In the genomic region with DNA sequence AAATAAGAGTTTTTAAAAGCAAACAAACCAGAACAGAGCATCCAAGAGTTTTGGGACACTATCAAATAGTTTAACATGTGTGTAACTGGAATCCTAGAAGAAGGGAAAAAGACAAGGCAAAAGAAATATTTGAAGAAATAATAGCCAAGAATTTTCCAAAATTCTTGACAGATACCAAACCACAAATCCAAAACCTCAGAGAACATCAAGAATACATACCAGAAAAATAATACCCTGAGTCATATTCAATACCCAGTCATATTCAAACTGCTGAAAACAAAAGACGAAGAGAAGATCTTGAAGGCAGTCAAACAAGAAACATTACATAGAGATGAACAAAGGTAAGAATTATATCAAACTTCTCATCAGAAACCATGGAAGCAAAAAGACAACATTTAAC, we compare ENCODE assay signal across 20 cellular contexts. TPM values are rescaled to one million over a fixed set of nuclear protein-coding genes. Genes with fewer than 3 reads are reported as not detected.
DNase-seq lines count a peak whose midpoint lies in the region; FAIRE-seq and TF ChIP-seq lines count a peak whose summit lies in the region.
"Had no signal": no experiment of that assay in that cellular context is flagged by ENCODE, and none has a peak within 500 bp of the region (broad histone marks: within the 10 kb centered on the region; RNA-seq: fewer than 3 reads in every experiment).

No MANE protein-coding gene starts in this region.

- H3K9me3 Mint-ChIP-seq in MCF 10A (ENCODE audit: unreplicated experiment) (no peaks in the 10 kb centered on the region), chondrocyte (ENCODE audit: low read depth) (peaks cover 9% of the 10 kb centered on the region)
- H3K9me3 Mint-ChIP-seq: GM23338 had no signal

- no TSS peak for BruUV-seq in MCF 10A (replicated peaks; lab: Mats Ljungman, UMichigan)

- CTCF ChIA-PET in MCF 10A (lab: Yijun Ruan, JAX): no interaction called here

- TF ChIP-seq POLR2A in breast epithelium (IDR thresholded peaks at IDR 0.05) (no peak), spleen (IDR thresholded peaks at IDR 0.05) (no peak)

- H3K36me3 ChIP-seq in breast epithelium: no peaks in the 10 kb centered on the region
- H3K36me3 ChIP-seq in keratinocyte (ENCODE audit: control insufficient read depth in 2 of 2, extremely low read depth in 1 of 2, insufficient read depth in 2 of 2, low read length in 2 of 2): peaks cover 14 to 31% of the 10 kb centered on the region in 2 experiments
- peaks cover 0 to 43% (median 0%) of the 10 kb centered on the region in 6 donors for H3K36me3 ChIP-seq in spleen

- peaks cover 2% of the 10 kb centered on the region for H3K9me1 ChIP-seq in keratinocyte (ENCODE audit: control insufficient read depth, extremely low read depth, insufficient read depth, low read length)

- TF ChIP-seq CTCF in MCF 10A (IDR thresholded peaks at IDR 0.05; ENCODE audit: unreplicated experiment): no peak
- no peak for TF ChIP-seq CTCF in breast epithelium (IDR thresholded peaks at IDR 0.05)
- TF ChIP-seq CTCF in chondrocyte (IDR thresholded peaks at IDR 0.05): no peak
- TF ChIP-seq CTCF in keratinocyte (optimal IDR thresholded peaks at IDR 0.05 in 1 of 3, IDR thresholded peaks at IDR 0.05 in 1 of 3, conservative IDR thresholded peaks at IDR 0.05 in 1 of 3; ENCODE audit: extremely low read depth in 1 of 3, insufficient read depth in 2 of 3, low read length in 3 of 3): no peak
- TF ChIP-seq CTCF in spleen (IDR thresholded peaks at IDR 0.05 in 8 of 11, conservative IDR thresholded peaks at IDR 0.05 in 3 of 11): no peak

- H3K27me3 ChIP-seq in breast epithelium (no peaks in the 10 kb centered on the region), keratinocyte (ENCODE audit: control insufficient read depth, extremely low read depth, insufficient read depth, low read length) (no peaks in the 10 kb centered on the region), spleen (replicated peaks in 1 of 7) (no peaks in the 10 kb centered on the region)
- H3K27me3 ChIP-seq: BLaER1 treated with 17β-estradiol and CSF1 and Interleukin-3, amounts not matched to agents 10 nM and 100 nM had no signal

- intact Hi-C loops in MCF 10A (cut with micrococcal nuclease): loop anchor here (5.0 kb wide), 1 partner anchor 68 kb away; no protein-coding TSS in a partner anchor
- intact Hi-C loops in breast epithelium (cut with DNase I; ENCODE audit: low total_unique reads): no loop called here
- intact Hi-C loops in spleen (cut with DNase I; ENCODE audit: low total_unique reads): no loop called here

- DNase-seq in MCF 10A (ENCODE audit: unreplicated experiment) (no peak), breast epithelium (ENCODE audit: low spot score in 2 of 2) (no peak), chondrocyte (ENCODE audit: low spot score) (no peak), keratinocyte (ENCODE audit: low read depth, low spot score) (no peak), spleen (no peak), DMS79 treated with DMSO at 0.1 percent for 48 hours (lab: John Stamatoyannopoulos, UW) (no peak), NCI-H345 treated with DMSO at 0.1 percent for 48 hours (lab: John Stamatoyannopoulos, UW; ENCODE audit: unreplicated experiment) (no peak)
- DNase-seq in activated CD8-positive, alpha-beta memory T cell treated with anti-CD3 and anti-CD28 coated beads, Interleukin-2, amount 50 U/mL, for 4 hours: no peak
- DNase-seq: GF-D8; NCI-H1417 treated with DMSO at 0.1 percent for 48 hours; NCI-H1930; NCI-H2171; NCI-H446 treated with DMSO at 0.1 percent for 48 hours; NK-92 treated with Interleukin-12 subunit alpha and Interleukin-12 subunit beta, amount 100 ng/mL, for 24 hours; OCI-M1; SHP77 treated with DMSO at 0.1 percent for 48 hours had no signal

- H3K9ac ChIP-seq in keratinocyte (ENCODE audit: control insufficient read depth, extremely low read depth, insufficient read depth, low read length): no peak overlapping the region
- H3K9ac ChIP-seq: BLaER1 treated with 17β-estradiol and CSF1 and Interleukin-3, amounts not matched to agents 10 nM and 100 nM had no signal

- peaks cover 33% of the 10 kb centered on the region for H3K4me1 Mint-ChIP-seq in MCF 10A (ENCODE audit: insufficient read depth, unreplicated experiment)
- H3K4me1 Mint-ChIP-seq in chondrocyte (ENCODE audit: low read depth): peaks cover 46% of the 10 kb centered on the region
- H3K4me1 Mint-ChIP-seq: GM23338 had no signal

- dilution Hi-C loops in keratinocyte (cut with MboI; ENCODE audit: extremely low pct_ligation_motif_present, low sequenced_read_pairs): no loop called here

- H2AFZ ChIP-seq in keratinocyte (ENCODE audit: control insufficient read depth, low read length): no peak overlapping the region
- H2AFZ ChIP-seq: GM23338 had no signal

- H3K4me2 ChIP-seq in keratinocyte (ENCODE audit: control insufficient read depth, extremely low read depth, insufficient read depth, low read depth, low read length): peak overlapping the region; percentile 91
- H3K4me2 ChIP-seq: BLaER1 treated with 17β-estradiol and CSF1 and Interleukin-3, amounts not matched to agents 10 nM and 100 nM; GM23338 had no signal

- WGBS in spleen, 5 donors: 95 to 100% (median 98%) methylated on average over 1 of the region's 1 CpG

- H3K4me3 ChIP-seq in breast epithelium (no peak overlapping the region), keratinocyte (ENCODE audit: control insufficient read depth in 2 of 3, extremely low read depth in 1 of 3, insufficient read depth in 2 of 3, low read depth in 1 of 3, low read length in 3 of 3) (peak overlapping the region in 2 of 3 experiments; percentile 63 to 78), spleen (no peak overlapping the region)
- H3K4me3 ChIP-seq: BLaER1 treated with 17β-estradiol and CSF1 and Interleukin-3, amounts not matched to agents 10 nM and 100 nM; GM23338 had no signal

- no peak overlapping the region for H3K4me3 Mint-ChIP-seq in MCF 10A (ENCODE audit: unreplicated experiment)
- H3K4me3 Mint-ChIP-seq in chondrocyte (ENCODE audit: unreplicated experiment): no peak overlapping the region
- H3K4me3 Mint-ChIP-seq: GM23338 had no signal

- peaks cover 34% of the 10 kb centered on the region for H3K36me3 Mint-ChIP-seq in MCF 10A (ENCODE audit: insufficient read depth, unreplicated experiment)
- H3K36me3 Mint-ChIP-seq in chondrocyte (ENCODE audit: low read depth): peaks cover 9% of the 10 kb centered on the region

- H3K4me1 ChIP-seq in breast epithelium (no peaks in the 10 kb centered on the region), keratinocyte (ENCODE audit: control insufficient read depth, extremely low read depth, insufficient read depth, low read length) (peaks cover 28% of the 10 kb centered on the region), spleen (peaks cover 0 to 23% (median 6%) of the 10 kb centered on the region in 6 donors)

- no peak overlapping the region for H3K27ac ChIP-seq in breast epithelium
- H3K27ac ChIP-seq in keratinocyte (ENCODE audit: control insufficient read depth, insufficient read depth, low read length): no peak overlapping the region
- H3K27ac ChIP-seq in spleen: no peak overlapping the region
- H3K27ac ChIP-seq: BLaER1 treated with 17β-estradiol and CSF1 and Interleukin-3, amounts not matched to agents 10 nM and 100 nM had no signal

- peak; percentile 59 for FAIRE-seq in keratinocyte (lab: Jason Lieb, UNC)
- FAIRE-seq: GM12891, GM18507 had no signal

- H4K20me1 ChIP-seq in keratinocyte (ENCODE audit: control insufficient read depth, extremely low read depth, insufficient read depth, low read length): no peaks in the 10 kb centered on the region
- H4K20me1 ChIP-seq: BLaER1 treated with 17β-estradiol and CSF1 and Interleukin-3, amounts not matched to agents 10 nM and 100 nM had no signal

- peak overlapping the region; percentile 86 for H3K27ac Mint-ChIP-seq in MCF 10A (ENCODE audit: low read depth, unreplicated experiment)
- peak overlapping the region; percentile 90 for H3K27ac Mint-ChIP-seq in chondrocyte (ENCODE audit: unreplicated experiment)
- H3K27ac Mint-ChIP-seq: GM23338 had no signal

- POLR2A ChIA-PET in MCF 10A (lab: Yijun Ruan, JAX): no interaction called here

- H3K9me3 ChIP-seq in breast epithelium: no peaks in the 10 kb centered on the region
- no peaks in the 10 kb centered on the region for H3K9me3 ChIP-seq in keratinocyte (ENCODE audit: control insufficient read depth, low read depth, low read length)
- no peaks in the 10 kb centered on the region for H3K9me3 ChIP-seq in spleen

- H3K79me2 ChIP-seq in keratinocyte (ENCODE audit: control insufficient read depth, insufficient read depth, low read length): peaks cover 75% of the 10 kb centered on the region

- no peaks in the 10 kb centered on the region for H3K27me3 Mint-ChIP-seq in MCF 10A (ENCODE audit: insufficient read depth, unreplicated experiment)
- no peaks in the 10 kb centered on the region for H3K27me3 Mint-ChIP-seq in chondrocyte (ENCODE audit: low read depth)

RNA-seq across cellular contexts. Expression of a gene that starts 22.9 kb away (rescaled TPM):
- 25.8 and 32.6 TPM in 2 replicates for total RNA-seq in MCF 10A (2022)
- 10 to 100 TPM in 1 of 3 donors, 1 to 10 TPM in 2; 5.9 to 14.7 (median 6.7) TPM for total RNA-seq in breast epithelium
- total RNA-seq in chondrocyte: 22.7 to 25.4 TPM (median 23.7 TPM) in 3 replicates
- 41.6 to 54.7 TPM (median 43.7 TPM) in 3 replicates for polyA plus RNA-seq in keratinocyte
- polyA plus RNA-seq in keratinocyte (2011; ENCODE audit: low read depth): 24.0 TPM
- polyA plus RNA-seq in keratinocyte (2011; cell fraction: cytosol; rRNA removed): 30.4 and 32.9 TPM in 2 replicates
- polyA plus RNA-seq in keratinocyte (2011; cell fraction: nucleus; rRNA removed): 48.2 and 56.9 TPM in 2 replicates
- polyA plus RNA-seq in keratinocyte (2012; ENCODE audit: low replicate concordance): 27.2 and 40.3 TPM in 2 replicates
- polyA minus RNA-seq in keratinocyte: 19.7 to 32.4 TPM (median 20.8 TPM) in 3 replicates
- polyA minus RNA-seq in keratinocyte (2011; cell fraction: cytosol; rRNA and poly(A)+ RNA removed): 24.6 TPM
- polyA minus RNA-seq in keratinocyte (2011; cell fraction: nucleus; rRNA and poly(A)+ RNA removed): 12.5 and 15.1 TPM in 2 replicates
- 10 to 100 TPM; 18.9 to 45.4 (median 31.3) TPM for total RNA-seq in spleen
- 10 to 100 TPM; 32.7 to 57.5 (median 36.3) TPM for polyA plus RNA-seq in spleen

Comparison
In these comparisons a context has a peak if more than half of its experiments do, and no peak if none do; other contexts are left out.
1. H3K4me3 ChIP-seq: peak in keratinocyte (2 of 3); none in breast epithelium (0 of 3) and spleen (0 of 8).